Comparison of ENCODE assay signal across 20 cellular contexts in the genomic region with DNA sequence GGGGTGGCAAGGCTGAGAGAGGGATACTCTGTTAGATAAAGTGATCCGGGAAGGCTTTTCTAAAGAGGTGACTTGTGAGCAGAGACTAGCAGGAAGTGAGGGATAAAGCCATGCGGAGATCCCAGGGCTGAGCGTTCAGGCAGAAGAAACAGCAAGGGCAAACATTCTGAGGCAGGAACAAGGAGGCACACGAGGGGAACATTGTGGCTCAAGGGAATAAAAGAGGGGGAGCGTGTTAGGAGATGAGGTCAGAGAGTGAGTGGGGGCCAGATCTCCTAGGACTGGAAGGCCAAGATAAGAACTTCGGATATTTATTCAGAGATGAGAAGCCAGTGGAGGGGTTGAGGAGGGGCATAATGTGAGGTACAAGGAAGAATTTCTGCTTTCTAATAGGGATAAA.
DNase-seq lines count a peak whose midpoint lies in the region; ATAC-seq and TF ChIP-seq lines count a peak whose summit lies in the region.
"Had no signal": no experiment of that assay in that cellular context is flagged by ENCODE, and none has a peak within 500 bp of the region (broad histone marks: within the 10 kb centered on the region; RNA-seq: fewer than 3 reads in every experiment).

No MANE protein-coding gene starts in this region.

- no peaks in the 10 kb centered on the region for H3K79me2 ChIP-seq in neural progenitor cell (ENCODE audit: low read depth)

- TF ChIP-seq CTCF in endodermal cell (conservative IDR thresholded peaks at IDR 0.05) (no peak), neural progenitor cell (IDR thresholded peaks at IDR 0.05) (no peak)

- peak overlapping the region; percentile 19 for H3K4me2 ChIP-seq in neural progenitor cell
- H3K4me2 ChIP-seq: GM23338 had no signal

- H3K27ac Mint-ChIP-seq in endodermal cell: peak overlapping the region; percentile 71
- H3K27ac Mint-ChIP-seq in neural progenitor cell: peak overlapping the region; percentile 3
- H3K27ac Mint-ChIP-seq: B cell, GM23338 had no signal

- no peak overlapping the region for H3K4me3 Mint-ChIP-seq in endodermal cell
- no peak overlapping the region for H3K4me3 Mint-ChIP-seq in neural progenitor cell
- H3K4me3 Mint-ChIP-seq: B cell, GM23338 had no signal

- no peak overlapping the region for H2AFZ ChIP-seq in neural progenitor cell (replicated peaks)
- H2AFZ ChIP-seq: GM23338 had no signal

- DNase-seq in NCI-H1417 (lab: John Stamatoyannopoulos, UW): peak in 2 of 3 experiments; percentile 8 to 25
- no peak for DNase-seq in NCI-H1417 treated with DMSO at 0.1 percent for 48 hours (lab: John Stamatoyannopoulos, UW)
- peak; percentile 16 for DNase-seq in NCI-H69 (lab: John Stamatoyannopoulos, UW)
- DNase-seq in endodermal cell: peak; percentile 53
- peak; percentile 31 for DNase-seq in neural progenitor cell (ENCODE audit: low spot score)
- DNase-seq in activated T-cell treated with anti-CD3 and anti-CD28 coated beads, Interleukin-2, amount 50 U/mL, for 1 hour: no peak
- DNase-seq in Ammon's horn (ENCODE audit: low spot score): no peak
- DNase-seq: GF-D8, HCEC 1CT, KBM-7, NCI-H1105, NCI-H187, NCI-H345, NCI-H526 treated with DMSO at 0.1 percent for 48 hours, SHP77 had no signal

- H3K9me3 Mint-ChIP-seq in endodermal cell: no peaks in the 10 kb centered on the region
- no peaks in the 10 kb centered on the region for H3K9me3 Mint-ChIP-seq in neural progenitor cell
- H3K9me3 Mint-ChIP-seq: GM23338 had no signal

- H3K36me3 Mint-ChIP-seq in endodermal cell (ENCODE audit: low read depth) (no peaks in the 10 kb centered on the region), neural progenitor cell (no peaks in the 10 kb centered on the region)

- H3K9me3 ChIP-seq in endodermal cell (ENCODE audit: control insufficient read depth, low read length) (no peaks in the 10 kb centered on the region), neural progenitor cell (ENCODE audit: low read depth) (no peaks in the 10 kb centered on the region)

- H4K20me1 ChIP-seq in neural progenitor cell (ENCODE audit: low read depth): no peaks in the 10 kb centered on the region

- H3K4me1 ChIP-seq in endodermal cell (ENCODE audit: control insufficient read depth, insufficient read depth, low read length) (peaks cover 8% of the 10 kb centered on the region), neural progenitor cell (peaks cover 20% of the 10 kb centered on the region)

- H3K4me1 Mint-ChIP-seq in endodermal cell (peaks cover 32% of the 10 kb centered on the region), neural progenitor cell (peaks cover 51% of the 10 kb centered on the region)
- H3K4me1 Mint-ChIP-seq: B cell had no signal

- H3K36me3 ChIP-seq in endodermal cell (ENCODE audit: control insufficient read depth, insufficient read depth, low read length) (no peaks in the 10 kb centered on the region), neural progenitor cell (no peaks in the 10 kb centered on the region)

- no peak for ATAC-seq in GM21825 (IDR thresholded peaks at IDR 0.05; ENCODE audit: unreplicated experiment)

- peak overlapping the region; percentile 7 for H3K9ac ChIP-seq in endodermal cell (ENCODE audit: extremely low read depth, low read length, poor library complexity, severe bottlenecking)
- H3K9ac ChIP-seq in neural progenitor cell: no peak overlapping the region

- H3K27ac ChIP-seq in endodermal cell (ENCODE audit: low read depth, low read length) (no peak overlapping the region), neural progenitor cell (no peak overlapping the region)
- H3K27ac ChIP-seq: 22Rv1, SK-N-MC had no signal

- H3K4me3 ChIP-seq in endodermal cell (ENCODE audit: low read length) (no peak overlapping the region), neural progenitor cell (no peak overlapping the region)
- H3K4me3 ChIP-seq: GM23338, SK-N-MC had no signal

- H3K27me3 ChIP-seq in endodermal cell (ENCODE audit: control insufficient read depth, insufficient read depth, low read length, poor library complexity, severe bottlenecking): no peaks in the 10 kb centered on the region
- H3K27me3 ChIP-seq in neural progenitor cell: no peaks in the 10 kb centered on the region

- WGBS in endodermal cell (ENCODE audit: insufficient coverage in 1 of 2, insufficient read length in 1 of 2), 2 experiments: 57 to 62% methylated on average over 6 of the region's 6 CpGs

- H3F3A ChIP-seq in neural progenitor cell (ENCODE audit: low read depth): peaks cover 11% of the 10 kb centered on the region

- H3K27me3 Mint-ChIP-seq in endodermal cell (ENCODE audit: insufficient read depth) (peaks cover 2% of the 10 kb centered on the region), neural progenitor cell (ENCODE audit: insufficient read depth, low read depth) (peaks cover 5% of the 10 kb centered on the region)

Comparison
In these comparisons a context has a peak if more than half of its experiments do, and no peak if none do; other contexts are left out.
1. DNase-seq: peak in NCI-H1417 (2 of 3), NCI-H69 (single experiment), endodermal cell (single experiment) and neural progenitor cell (single experiment); none in NCI-H1417 treated with DMSO at 0.1 percent for 48 hours (single experiment), activated T-cell treated with anti-CD3 and anti-CD28 coated beads, Interleukin-2, amount 50 U/mL, for 1 hour (single experiment) and Ammon's horn (single experiment).